29 cellular contexts compared by ENCODE assay signal in the genomic region with DNA sequence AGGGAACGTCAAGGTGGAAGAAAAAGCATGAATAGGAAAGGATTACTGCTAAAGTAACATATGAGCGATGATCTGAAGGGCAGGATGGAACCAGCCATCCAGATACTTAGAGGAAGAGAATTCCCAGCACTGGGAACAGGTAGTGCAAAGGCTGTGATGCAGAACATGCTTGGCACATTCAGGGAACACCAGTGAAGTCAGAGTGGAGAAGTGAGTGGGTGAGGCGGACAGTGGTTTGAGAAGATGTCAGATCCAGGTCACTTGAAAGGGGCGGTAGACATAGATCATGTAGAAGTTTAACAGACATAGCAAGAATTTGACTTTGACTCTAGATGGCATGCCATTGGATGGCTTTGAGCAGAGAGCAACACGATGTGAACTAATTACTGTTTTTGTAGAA.
"Had no signal": no experiment of that assay in that cellular context is flagged by ENCODE, and none has a peak within 500 bp of the region (broad histone marks: within the 10 kb centered on the region; RNA-seq: fewer than 3 reads in every experiment).

No MANE protein-coding gene starts in this region.

- H3K9ac ChIP-seq: KMS-11 had no signal

- H3K9me3 ChIP-seq: ascending aorta, body of pancreas had no signal

- FAIRE-seq: bronchial epithelial cell, RCC 7860 had no signal

- H3K4me2 ChIP-seq: KMS-11 had no signal

- H3K27me3 ChIP-seq: ascending aorta, body of pancreas had no signal

- H3K27ac ChIP-seq: ascending aorta, body of pancreas, KMS-11 had no signal

- H3K4me3 ChIP-seq: ascending aorta, body of pancreas had no signal

- ATAC-seq: activated CD8-positive, alpha-beta T cell treated with anti-CD3 and anti-CD28 coated beads, Interleukin-2, amount 10 ng/mL, durations not matched to agents 7 days and 5 days; activated naive CD4-positive, alpha-beta T cell treated with anti-CD3 and anti-CD28 coated beads, Interleukin-2, amount 50 U/mL, for 72 hours; activated naive CD8-positive, alpha-beta T cell treated with anti-CD3 and anti-CD28 coated beads, Interleukin-2, amount 50 U/mL, for 24 hours; body of pancreas; WTC11 had no signal

- H3K36me3 ChIP-seq: ascending aorta had no signal

- H3K4me1 ChIP-seq: ascending aorta, body of pancreas had no signal

- DNase-seq: activated CD4-positive, alpha-beta T cell treated with anti-CD3 and anti-CD28 coated beads for 48 hours; activated CD4-positive, alpha-beta T cell treated with anti-CD3 and anti-CD28 coated beads, Interleukin-2, amount 50 U/mL, for 4 hours; activated CD4-positive, CD25-positive, alpha-beta regulatory T cell treated with anti-CD3 and anti-CD28 coated beads, Interleukin-2, amount 50 U/mL, for 72 hours; activated CD8-positive, alpha-beta T cell treated with anti-CD3 and anti-CD28 coated beads, Interleukin-2, amount 10 ng/mL, durations not matched to agents 7 days and 5 days; activated effector memory CD4-positive, alpha-beta T cell treated with Interleukin-2 at 50 U/mL for 16 hours; activated naive CD4-positive, alpha-beta T cell; activated naive CD8-positive, alpha-beta T cell treated with anti-CD3 and anti-CD28 coated beads, Interleukin-2, amount 50 U/mL, for 24 hours; activated T-cell treated with anti-CD3 and anti-CD28 coated beads, Interleukin-2, amount 50 U/mL, for 24 hours; amniotic stem cell; body of pancreas; central memory CD4-positive, alpha-beta T cell; MV-4-11; NCI-H1092 treated with DMSO at 0.1 percent for 48 hours; NCI-H1417 treated with DMSO at 0.1 percent for 48 hours; NCI-H1694; NCI-H2029; NCI-H2107; NCI-H345; NCI-H510A; NCI-H526 treated with DMSO at 0.1 percent for 48 hours; NCI-H82; NK-92 treated with Interleukin-12 subunit alpha and Interleukin-12 subunit beta, amount 100 ng/mL, for 24 hours; SHP77 treated with DMSO at 0.1 percent for 48 hours had no signal
